Comparison of ENCODE assay signal across 8 cellular contexts in genomic region chr13:98447881-98448641, GRCh38.
DNase-seq lines count a peak whose midpoint lies in the region; TF ChIP-seq lines count a peak whose summit lies in the region.

No MANE protein-coding gene starts in this region.

- no peaks in the 10 kb centered on the region for H3K9me3 Mint-ChIP-seq in nephron
- no peaks in the 10 kb centered on the region for H3K9me3 Mint-ChIP-seq in T-helper 2 cell treated with Interferon-gamma antibody and Interleukin-4, amounts not matched to agents 5 μg/mL and 100 μg/mL, for 36 hours

- H3K27ac Mint-ChIP-seq in nephron = peak overlapping the region in 2 of 3 experiments; percentile 4 to 60
- no peak overlapping the region for H3K27ac Mint-ChIP-seq in T-helper 2 cell treated with Interferon-gamma antibody and Interleukin-4, amounts not matched to agents 5 μg/mL and 100 μg/mL, for 36 hours

- no peak overlapping the region for H3K27ac ChIP-seq in coronary artery

- H3K4me1 Mint-ChIP-seq in nephron = peaks cover 38% of the 10 kb centered on the region
- H3K4me1 Mint-ChIP-seq in T-helper 2 cell treated with Interferon-gamma antibody and Interleukin-4, amounts not matched to agents 5 μg/mL and 100 μg/mL, for 36 hours (ENCODE audit: low read depth) = peaks cover 17% of the 10 kb centered on the region

- H3K36me3 Mint-ChIP-seq in nephron (ENCODE audit: low read depth) = peaks cover 68% of the 10 kb centered on the region
- peaks cover 33% of the 10 kb centered on the region for H3K36me3 Mint-ChIP-seq in T-helper 2 cell treated with Interferon-gamma antibody and Interleukin-4, amounts not matched to agents 5 μg/mL and 100 μg/mL, for 36 hours (ENCODE audit: low read depth)

- no peak overlapping the region for H3K4me3 ChIP-seq in coronary artery

- peak; percentile 24 for TF ChIP-seq CTCF in coronary artery (IDR thresholded peaks at IDR 0.05)
- TF ChIP-seq CTCF in nephron (IDR thresholded peaks at IDR 0.05; ENCODE audit: unreplicated experiment in 3 of 3) = peak; percentile 49 to 63 (median 54)

- H3K27me3 Mint-ChIP-seq in nephron (ENCODE audit: low read depth) = no peaks in the 10 kb centered on the region
- no peaks in the 10 kb centered on the region for H3K27me3 Mint-ChIP-seq in T-helper 2 cell treated with Interferon-gamma antibody and Interleukin-4, amounts not matched to agents 5 μg/mL and 100 μg/mL, for 36 hours (ENCODE audit: low read depth)

- peak; percentile 50 for DNase-seq in activated CD4-positive, alpha-beta T cell treated with anti-CD3 and anti-CD28 coated beads for 48 hours
- no peak for DNase-seq in activated CD4-positive, alpha-beta T cell treated with anti-CD3 and anti-CD28 coated beads, Interleukin-2, amount 50 U/mL, for 4 hours
- DNase-seq in NCI-H526 treated with DMSO at 0.1 percent for 48 hours (lab: John Stamatoyannopoulos, UW) (peak; percentile 63), coronary artery (ENCODE audit: low spot score) (no peak), NCI-H128 (lab: John Stamatoyannopoulos, UW; ENCODE audit: unreplicated experiment) (no peak), ureter (ENCODE audit: low spot score) (no peak)
- no peak for DNase-seq in T-helper 2 cell treated with Interferon-gamma antibody and Interleukin-4, amounts not matched to agents 5 μg/mL and 100 μg/mL, for 36 hours (ENCODE audit: low spot score)

- H3K4me3 Mint-ChIP-seq in nephron = no peak overlapping the region
- H3K4me3 Mint-ChIP-seq in T-helper 2 cell treated with Interferon-gamma antibody and Interleukin-4, amounts not matched to agents 5 μg/mL and 100 μg/mL, for 36 hours = no peak overlapping the region

Comparison
In these comparisons a context has a peak if more than half of its experiments do, and no peak if none do; other contexts are left out.
1. DNase-seq: peak in activated CD4-positive, alpha-beta T cell treated with anti-CD3 and anti-CD28 coated beads for 48 hours (single experiment) and NCI-H526 treated with DMSO at 0.1 percent for 48 hours (single experiment); none in activated CD4-positive, alpha-beta T cell treated with anti-CD3 and anti-CD28 coated beads, Interleukin-2, amount 50 U/mL, for 4 hours (0 of 2), coronary artery (single experiment), T-helper 2 cell treated with Interferon-gamma antibody and Interleukin-4, amounts not matched to agents 5 μg/mL and 100 μg/mL, for 36 hours (single experiment), NCI-H128 (single experiment) and ureter (single experiment).